18 cellular contexts compared by ENCODE assay signal in genomic region chr12:131574397-131574775, GRCh38.
DNase-seq lines count a peak whose midpoint lies in the region; ATAC-seq, FAIRE-seq and TF ChIP-seq lines count a peak whose summit lies in the region.
"Had no signal": no experiment of that assay in that cellular context is flagged by ENCODE, and none has a peak within 500 bp of the region (broad histone marks: within the 10 kb centered on the region; RNA-seq: fewer than 3 reads in every experiment).

No MANE protein-coding gene starts in this region.

- H3K36me3 Mint-ChIP-seq in H9 (ENCODE audit: insufficient read depth in 1 of 3, low read depth in 3 of 3) (peaks cover 0 to 7% (median 0%) of the 10 kb centered on the region in 3 experiments; a peak in 2 of 7 replicates), nephron progenitor cell (ENCODE audit: low read depth) (no peaks in the 10 kb centered on the region)
- H3K36me3 Mint-ChIP-seq: CD8-positive, alpha-beta memory T cell had no signal

- TF ChIP-seq CTCF in H9 (conservative IDR thresholded peaks at IDR 0.05) (no peak), WERI-Rb-1 (IDR thresholded peaks at IDR 0.05; ENCODE audit: low read depth, low read length) (no peak), nephron progenitor cell (IDR thresholded peaks at IDR 0.05) (no peak), pancreas (IDR thresholded peaks at IDR 0.05) (no peak)

- no peaks in the 10 kb centered on the region for H3K9me3 ChIP-seq in H9 (ENCODE audit: control insufficient read depth, low read depth, low read length)
- no peaks in the 10 kb centered on the region for H3K9me3 ChIP-seq in WERI-Rb-1 (ENCODE audit: severe bottlenecking)
- no peaks in the 10 kb centered on the region for H3K9me3 ChIP-seq in pancreas
- H3K9me3 ChIP-seq: BLaER1, Caco-2 had no signal

- H3K23me2 ChIP-seq in H9 (ENCODE audit: insufficient read length, low read depth, low read length, poor library complexity, severe bottlenecking): no peaks in the 10 kb centered on the region

- H3K36me3 ChIP-seq in WERI-Rb-1 (no peaks in the 10 kb centered on the region), pancreas (no peaks in the 10 kb centered on the region)
- H3K36me3 ChIP-seq: BLaER1 had no signal

- H3K4me1 Mint-ChIP-seq in H9: peaks cover 6 to 14% of the 10 kb centered on the region in 2 experiments
- H3K4me1 Mint-ChIP-seq in nephron progenitor cell: peaks cover 28% of the 10 kb centered on the region
- H3K4me1 Mint-ChIP-seq: CD8-positive, alpha-beta memory T cell had no signal

- H3K4me1 ChIP-seq in H9 (ENCODE audit: insufficient read depth, low read length) (no peaks in the 10 kb centered on the region), pancreas (no peaks in the 10 kb centered on the region)
- H3K4me1 ChIP-seq: Caco-2 had no signal

- H2BK5ac ChIP-seq in H9 (ENCODE audit: insufficient read length, low read length): no peak overlapping the region

- no peaks in the 10 kb centered on the region for H3K79me2 ChIP-seq in H9 (ENCODE audit: insufficient read depth, low read length)

- H3K79me1 ChIP-seq in H9 (ENCODE audit: insufficient read depth, low read depth, low read length, poor library complexity, severe bottlenecking): no peaks in the 10 kb centered on the region

- H3K4ac ChIP-seq in H9 (ENCODE audit: low read depth, low read length): no peak overlapping the region

- H3K27me3 ChIP-seq in H9 (ENCODE audit: insufficient read depth, low read length): no peaks in the 10 kb centered on the region
- H3K27me3 ChIP-seq in WERI-Rb-1 (ENCODE audit: insufficient read depth, low read depth, severe bottlenecking): no peaks in the 10 kb centered on the region
- H3K27me3 ChIP-seq in pancreas: peaks cover 0 to 4% (median 0%) of the 10 kb centered on the region in 4 donors
- H3K27me3 ChIP-seq: BLaER1 had no signal

- intact Hi-C loops in pancreas (cut with DNase I): no loop called here

- H3K27me3 Mint-ChIP-seq in H9 (ENCODE audit: low read depth): peaks cover 15% of the 10 kb centered on the region
- H3K27me3 Mint-ChIP-seq in nephron progenitor cell (ENCODE audit: low read depth, poor library complexity): peaks cover 19% of the 10 kb centered on the region

- no peak overlapping the region for H2AK5ac ChIP-seq in H9 (ENCODE audit: insufficient read length, low read length)

- H3K4me3 Mint-ChIP-seq in H9 (no peak overlapping the region), nephron progenitor cell (peak overlapping the region; percentile 61)
- H3K4me3 Mint-ChIP-seq: CD8-positive, alpha-beta memory T cell had no signal

- no peak overlapping the region for H4K91ac ChIP-seq in H9 (ENCODE audit: insufficient read length, low read depth, low read length)

- no peak for ATAC-seq in pancreas
- ATAC-seq: HCT116 had no signal

- H2BK15ac ChIP-seq in H9 (ENCODE audit: low read depth, low read length): no peak overlapping the region

- no peak overlapping the region for H4K5ac ChIP-seq in H9 (ENCODE audit: insufficient read length, low read depth, low read length)

- H3K18ac ChIP-seq in H9 (ENCODE audit: insufficient read length, low read depth, low read length): no peak overlapping the region

- FAIRE-seq in pancreas (lab: Jason Lieb, UNC) (no peak), GM19239 (lab: Jason Lieb, UNC) (no peak)
- FAIRE-seq: GM12892, H1 had no signal

- H3K9me3 Mint-ChIP-seq in H9: peaks cover 10% of the 10 kb centered on the region in 2 experiments; a peak in 4 of 5 replicates
- H3K9me3 Mint-ChIP-seq in nephron progenitor cell: no peaks in the 10 kb centered on the region
- H3K9me3 Mint-ChIP-seq: CD8-positive, alpha-beta memory T cell had no signal

- H3K4me3 ChIP-seq in WERI-Rb-1 (ENCODE audit: low read depth, low read length) (no peak overlapping the region), pancreas (no peak overlapping the region)
- H3K4me3 ChIP-seq: BLaER1 had no signal

- no peak overlapping the region for H3K23ac ChIP-seq in H9 (ENCODE audit: insufficient read length, low read depth, low read length)

- no peak overlapping the region for H3K4me2 ChIP-seq in H9 (ENCODE audit: insufficient read depth, insufficient read length, low read length)
- H3K4me2 ChIP-seq: BLaER1 had no signal

- H3K9ac ChIP-seq in H9 (ENCODE audit: extremely low read depth, insufficient read length, low read length): no peak overlapping the region
- H3K9ac ChIP-seq: BLaER1 had no signal

- no peak overlapping the region for H4K8ac ChIP-seq in H9 (replicated peaks; ENCODE audit: insufficient read length, low read depth, low read length)

- H2AFZ ChIP-seq in H9 (ENCODE audit: low read length): no peak overlapping the region

- no peak overlapping the region for H2BK120ac ChIP-seq in H9 (ENCODE audit: low read depth, low read length, poor library complexity, severe bottlenecking)

- H3K56ac ChIP-seq in H9 (ENCODE audit: insufficient read length, low read depth, low read length): no peak overlapping the region

- no CpG with 5 or more reads among the region's 10 CpGs for WGBS in H9 (ENCODE audit: extremely low coverage, insufficient read length, low lambda C conversion rate)
- WGBS in pancreas, 2 donors: 26 to 35% methylated on average over 10 of the region's 10 CpGs

- no peaks in the 10 kb centered on the region for H4K20me1 ChIP-seq in H9 (ENCODE audit: control insufficient read depth, insufficient read depth, insufficient read length)
- H4K20me1 ChIP-seq: BLaER1 had no signal

- H2BK12ac ChIP-seq in H9 (ENCODE audit: insufficient read length, low read depth, low read length): no peak overlapping the region

- H2BK20ac ChIP-seq in H9 (ENCODE audit: low read depth, low read length, poor library complexity, severe bottlenecking): no peak overlapping the region

- H3K27ac ChIP-seq in H9 (ENCODE audit: insufficient read length, low read depth, low read length): no peak overlapping the region
- 0 out of 2 replicates have a peak overlapping the region, but pooled peaks have one; percentile 10 for H3K27ac ChIP-seq in WERI-Rb-1
- no peak overlapping the region for H3K27ac ChIP-seq in pancreas
- H3K27ac ChIP-seq: BLaER1, HL-60 had no signal

- H3K27ac Mint-ChIP-seq in H9 (no peak overlapping the region), nephron progenitor cell (peak overlapping the region; percentile 79)
- H3K27ac Mint-ChIP-seq: CD8-positive, alpha-beta memory T cell had no signal

- DNase-seq in H9 (no peak), WERI-Rb-1 (no peak), nephron progenitor cell (no peak), retina (peak; percentile 70), HUDEP-2 (lab: John Stamatoyannopoulos, UW; ENCODE audit: unreplicated experiment in 76 of 76) (no peak), pancreas (no peak), GM19239 (ENCODE audit: insufficient read length, low spot score) (no peak)
- DNase-seq: 8988T; AML-193; Caco-2; CD8-positive, alpha-beta memory T cell; DND-41; GDM1 had no signal

- no peak overlapping the region for H3T11ph ChIP-seq in H9 (ENCODE audit: low read length)

- H3K14ac ChIP-seq in H9 (ENCODE audit: insufficient read depth, low read length): peak overlapping the region; percentile 68; the same call in 1 of the 2 replicates
